ENCODE assay signal across 19 cellular contexts in genomic region chr4:108384544-108384943, GRCh38.
DNase-seq lines count a peak whose midpoint lies in the region; ATAC-seq, FAIRE-seq and TF ChIP-seq lines count a peak whose summit lies in the region.
"Had no signal": no experiment of that assay in that cellular context is flagged by ENCODE, and none has a peak within 500 bp of the region (broad histone marks: within the 10 kb centered on the region; RNA-seq: fewer than 3 reads in every experiment).

No MANE protein-coding gene starts in this region.

- H3K4me1 ChIP-seq in foreskin keratinocyte (no peaks in the 10 kb centered on the region), thyroid gland (no peaks in the 10 kb centered on the region), heart right ventricle (no peaks in the 10 kb centered on the region)
- H3K4me1 ChIP-seq: Caco-2, SJSA1 had no signal

- no peaks in the 10 kb centered on the region for H3K9me3 ChIP-seq in thyroid gland
- peaks cover 0 to 11% (median 0%) of the 10 kb centered on the region in 11 donors for H3K9me3 ChIP-seq in heart right ventricle
- H3K9me3 ChIP-seq: Caco-2, SJSA1 had no signal

- TF ChIP-seq CTCF in foreskin keratinocyte (conservative IDR thresholded peaks at IDR 0.05) (no peak), thyroid gland (IDR thresholded peaks at IDR 0.05) (no peak), heart right ventricle (IDR thresholded peaks at IDR 0.05) (no peak)

- peak; percentile 71 for FAIRE-seq in RCC 7860 (lab: Jason Lieb, UNC)
- FAIRE-seq: A204.1, GM12892, H54, HTR-8/SVneo had no signal

- H3K9me3 Mint-ChIP-seq in activated naive CD8-positive, alpha-beta T cell treated with anti-CD3 and anti-CD28 coated beads for 36 hours, result no peaks in the 10 kb centered on the region
- no peaks in the 10 kb centered on the region for H3K9me3 Mint-ChIP-seq in activated naive CD8-positive, alpha-beta T cell treated with anti-CD3 and anti-CD28 coated beads, Interleukin-2, amount 50 U/mL, for 24 hours

- H3K4me3 Mint-ChIP-seq in activated naive CD8-positive, alpha-beta T cell treated with anti-CD3 and anti-CD28 coated beads for 36 hours, result no peak overlapping the region
- H3K4me3 Mint-ChIP-seq in activated naive CD8-positive, alpha-beta T cell treated with anti-CD3 and anti-CD28 coated beads, Interleukin-2, amount 50 U/mL, for 24 hours, result no peak overlapping the region

- peaks cover 6% of the 10 kb centered on the region for H3K27me3 Mint-ChIP-seq in activated naive CD8-positive, alpha-beta T cell treated with anti-CD3 and anti-CD28 coated beads for 36 hours
- H3K27me3 Mint-ChIP-seq in activated naive CD8-positive, alpha-beta T cell treated with anti-CD3 and anti-CD28 coated beads, Interleukin-2, amount 50 U/mL, for 24 hours, result no peaks in the 10 kb centered on the region

- H3K27me3 ChIP-seq in foreskin keratinocyte (peaks cover 28% of the 10 kb centered on the region), thyroid gland (no peaks in the 10 kb centered on the region), heart right ventricle (no peaks in the 10 kb centered on the region)
- H3K27me3 ChIP-seq: SJSA1 had no signal

- WGBS in thyroid gland, 2 donors, result 29 to 37% methylated on average over 1 of the region's 1 CpG
- WGBS in heart right ventricle, 2 donors, result 77 to 86% methylated on average over 1 of the region's 1 CpG

- no peak for ATAC-seq in activated naive CD8-positive, alpha-beta T cell treated with anti-CD3 and anti-CD28 coated beads, Interleukin-2, amount 50 U/mL, for 24 hours
- ATAC-seq in HG02885 (IDR thresholded peaks at IDR 0.05; ENCODE audit: poor library complexity, unreplicated experiment) (peak; percentile 52), foreskin keratinocyte (no peak), heart right ventricle (no peak)

- H3K27ac ChIP-seq in foreskin keratinocyte, result no peak overlapping the region
- no peak overlapping the region for H3K27ac ChIP-seq in thyroid gland
- H3K27ac ChIP-seq in heart right ventricle, result no peak overlapping the region
- H3K27ac ChIP-seq: SJSA1 had no signal

- H3K4me1 Mint-ChIP-seq in activated naive CD8-positive, alpha-beta T cell treated with anti-CD3 and anti-CD28 coated beads for 36 hours, result peaks cover 6% of the 10 kb centered on the region
- H3K4me1 Mint-ChIP-seq in activated naive CD8-positive, alpha-beta T cell treated with anti-CD3 and anti-CD28 coated beads, Interleukin-2, amount 50 U/mL, for 24 hours, result peaks cover 5% of the 10 kb centered on the region

- DNase-seq in activated naive CD8-positive, alpha-beta T cell treated with anti-CD3 and anti-CD28 coated beads for 36 hours, result no peak
- no peak for DNase-seq in activated naive CD8-positive, alpha-beta T cell treated with anti-CD3 and anti-CD28 coated beads, Interleukin-2, amount 50 U/mL, for 24 hours
- DNase-seq in RCC 7860 (ENCODE audit: low spot score), result no peak
- DNase-seq in foreskin keratinocyte, result no peak
- DNase-seq in thyroid gland, result no peak
- no peak for DNase-seq in heart right ventricle
- DNase-seq in inferior parietal cortex (ENCODE audit: extremely low spot score), result no peak
- DNase-seq: Caco-2; NCI-H1048; NCI-H146; NCI-H2107; NCI-H69; NK-92 treated with Interleukin-12 subunit alpha and Interleukin-12 subunit beta, amount 100 ng/mL, for 24 hours had no signal

- no peak for TF ChIP-seq POLR2A in thyroid gland (IDR thresholded peaks at IDR 0.05)

- peak overlapping the region; percentile 30 for H3K27ac Mint-ChIP-seq in activated naive CD8-positive, alpha-beta T cell treated with anti-CD3 and anti-CD28 coated beads for 36 hours
- no peak overlapping the region for H3K27ac Mint-ChIP-seq in activated naive CD8-positive, alpha-beta T cell treated with anti-CD3 and anti-CD28 coated beads, Interleukin-2, amount 50 U/mL, for 24 hours

- no peaks in the 10 kb centered on the region for H3K36me3 Mint-ChIP-seq in activated naive CD8-positive, alpha-beta T cell treated with anti-CD3 and anti-CD28 coated beads for 36 hours
- no peaks in the 10 kb centered on the region for H3K36me3 Mint-ChIP-seq in activated naive CD8-positive, alpha-beta T cell treated with anti-CD3 and anti-CD28 coated beads, Interleukin-2, amount 50 U/mL, for 24 hours (ENCODE audit: low read depth)

- no peak overlapping the region for H3K4me3 ChIP-seq in thyroid gland (replicated peaks in 1 of 3)
- H3K4me3 ChIP-seq in heart right ventricle, result no peak overlapping the region
- H3K4me3 ChIP-seq: SJSA1 had no signal

- intact Hi-C loops in thyroid gland (cut with DNase I) (no loop called here), heart right ventricle (cut with DNase I) (no loop called here)

- no peaks in the 10 kb centered on the region for H3K36me3 ChIP-seq in thyroid gland
- no peaks in the 10 kb centered on the region for H3K36me3 ChIP-seq in heart right ventricle
- H3K36me3 ChIP-seq: SJSA1 had no signal
